ENCODE assay signal across 8 cellular contexts in the genomic region with DNA sequence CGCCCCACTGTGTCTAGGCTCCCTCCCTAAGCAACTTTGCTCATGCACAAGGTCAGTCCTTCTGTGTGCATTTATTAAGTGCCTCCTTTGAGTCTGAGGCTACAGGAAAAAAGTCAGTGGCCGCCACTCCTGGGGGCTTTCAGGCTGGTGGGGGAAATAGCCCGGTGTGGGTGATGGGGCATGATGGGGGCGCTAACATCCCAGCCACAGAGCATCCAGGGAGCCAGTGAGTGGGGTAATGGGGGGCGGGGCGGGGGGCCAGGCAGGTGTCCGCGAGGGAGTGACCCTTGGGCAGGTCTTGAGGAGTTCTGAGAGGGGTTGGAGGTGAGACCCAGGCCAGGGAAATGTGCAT. TPM values are rescaled to one million over a fixed set of nuclear protein-coding genes. Genes with fewer than 3 reads are reported as not detected.
DNase-seq lines count a peak whose midpoint lies in the region; ATAC-seq lines count a peak whose summit lies in the region.

No MANE protein-coding gene starts in this region.

- H3K27ac Mint-ChIP-seq in activated CD4-positive, alpha-beta T cell treated with anti-CD3 and anti-CD28 coated beads, Interleukin-2, amount 10 ng/mL, durations not matched to agents 7 days and 5 days: peak overlapping the region; percentile 84
- no peak overlapping the region for H3K27ac Mint-ChIP-seq in activated CD4-positive, alpha-beta memory T cell treated with anti-CD3 and anti-CD28 coated beads for 36 hours
- H3K27ac Mint-ChIP-seq in immature natural killer cell: peak overlapping the region; percentile 44 to 92 (median 82)
- H3K27ac Mint-ChIP-seq in stimulated activated memory B cell treated with anti-CD40 and anti-IgM and Interleukin-4, amounts not matched to agents 10 μg/mL and 1 μg/mL and 100 μg/mL, for 72 hours: peak overlapping the region; percentile 82

- no peaks in the 10 kb centered on the region for H3K9me3 Mint-ChIP-seq in activated CD4-positive, alpha-beta T cell treated with anti-CD3 and anti-CD28 coated beads, Interleukin-2, amount 10 ng/mL, durations not matched to agents 7 days and 5 days
- no peaks in the 10 kb centered on the region for H3K9me3 Mint-ChIP-seq in activated CD4-positive, alpha-beta memory T cell treated with anti-CD3 and anti-CD28 coated beads for 36 hours
- no peaks in the 10 kb centered on the region for H3K9me3 Mint-ChIP-seq in immature natural killer cell
- H3K9me3 Mint-ChIP-seq in stimulated activated memory B cell treated with anti-CD40 and anti-IgM and Interleukin-4, amounts not matched to agents 10 μg/mL and 1 μg/mL and 100 μg/mL, for 72 hours: no peaks in the 10 kb centered on the region

- peak overlapping the region; percentile 63 for H3K4me3 Mint-ChIP-seq in activated CD4-positive, alpha-beta T cell treated with anti-CD3 and anti-CD28 coated beads, Interleukin-2, amount 10 ng/mL, durations not matched to agents 7 days and 5 days
- peak overlapping the region; percentile 66 for H3K4me3 Mint-ChIP-seq in activated CD4-positive, alpha-beta memory T cell treated with anti-CD3 and anti-CD28 coated beads for 36 hours
- H3K4me3 Mint-ChIP-seq in immature natural killer cell: peak overlapping the region; percentile 60 to 91 (median 86)
- H3K4me3 Mint-ChIP-seq in stimulated activated memory B cell treated with anti-CD40 and anti-IgM and Interleukin-4, amounts not matched to agents 10 μg/mL and 1 μg/mL and 100 μg/mL, for 72 hours: peak overlapping the region; percentile 77

- H3K36me3 Mint-ChIP-seq in activated CD4-positive, alpha-beta T cell treated with anti-CD3 and anti-CD28 coated beads, Interleukin-2, amount 10 ng/mL, durations not matched to agents 7 days and 5 days (ENCODE audit: low read depth): no peaks in the 10 kb centered on the region
- H3K36me3 Mint-ChIP-seq in activated CD4-positive, alpha-beta memory T cell treated with anti-CD3 and anti-CD28 coated beads for 36 hours: no peaks in the 10 kb centered on the region
- no peaks in the 10 kb centered on the region for H3K36me3 Mint-ChIP-seq in immature natural killer cell
- no peaks in the 10 kb centered on the region for H3K36me3 Mint-ChIP-seq in stimulated activated memory B cell treated with anti-CD40 and anti-IgM and Interleukin-4, amounts not matched to agents 10 μg/mL and 1 μg/mL and 100 μg/mL, for 72 hours

- POLR2A ChIA-PET in activated CD4-positive, alpha-beta T cell treated with anti-CD3 and anti-CD28 coated beads, Interleukin-2, amount 10 ng/mL, durations not matched to agents 7 days and 5 days (lab: Charles Lee): interaction anchor here (0.6 to 0.7 kb wide), 2 partner anchors 10 to 29 kb away, joined by 3 to 4 read pairs; partner anchors contain the start of gene EHD1
- POLR2A ChIA-PET in activated CD4-positive, alpha-beta memory T cell treated with anti-CD3 and anti-CD28 coated beads for 36 hours (lab: Charles Lee): interaction anchor here (0.6 to 1.8 kb wide), 4 partner anchors 11 to 32 kb away, joined by 3 to 9 read pairs (median 5); no protein-coding TSS in a partner anchor

- H3K4me1 Mint-ChIP-seq in activated CD4-positive, alpha-beta T cell treated with anti-CD3 and anti-CD28 coated beads, Interleukin-2, amount 10 ng/mL, durations not matched to agents 7 days and 5 days: peaks cover 39% of the 10 kb centered on the region
- H3K4me1 Mint-ChIP-seq in activated CD4-positive, alpha-beta memory T cell treated with anti-CD3 and anti-CD28 coated beads for 36 hours (ENCODE audit: low read depth): peaks cover 30% of the 10 kb centered on the region
- H3K4me1 Mint-ChIP-seq in immature natural killer cell: peaks cover 11 to 13% of the 10 kb centered on the region in 2 donors
- peaks cover 55% of the 10 kb centered on the region for H3K4me1 Mint-ChIP-seq in stimulated activated memory B cell treated with anti-CD40 and anti-IgM and Interleukin-4, amounts not matched to agents 10 μg/mL and 1 μg/mL and 100 μg/mL, for 72 hours

- CTCF ChIA-PET in activated CD4-positive, alpha-beta T cell treated with anti-CD3 and anti-CD28 coated beads, Interleukin-2, amount 10 ng/mL, durations not matched to agents 7 days and 5 days (lab: Charles Lee): interaction anchor here (0.6 to 29.3 kb wide), 15 partner anchors 8 to 199 kb away, joined by 3 to 732 read pairs (median 5); partner anchors contain the start of gene CDC42BPG
- CTCF ChIA-PET in activated CD4-positive, alpha-beta memory T cell treated with anti-CD3 and anti-CD28 coated beads for 36 hours (lab: Charles Lee): interaction anchor here (0.5 to 29.7 kb wide), 17 partner anchors 8 to 216 kb away, joined by 3 to 1198 read pairs (median 4); partner anchors contain the start of genes ARL2, CDC42BPG, EHD1 and SF1

- intact Hi-C loops in activated CD4-positive, alpha-beta memory T cell treated with anti-CD3 and anti-CD28 coated beads for 36 hours (cut with micrococcal nuclease): loop anchor here (1.0 kb wide), 1 partner anchor 10 kb away; the partner anchor contains the start of gene EHD1

- no peaks in the 10 kb centered on the region for H3K27me3 Mint-ChIP-seq in activated CD4-positive, alpha-beta T cell treated with anti-CD3 and anti-CD28 coated beads, Interleukin-2, amount 10 ng/mL, durations not matched to agents 7 days and 5 days
- H3K27me3 Mint-ChIP-seq in activated CD4-positive, alpha-beta memory T cell treated with anti-CD3 and anti-CD28 coated beads for 36 hours: no peaks in the 10 kb centered on the region
- H3K27me3 Mint-ChIP-seq in immature natural killer cell (ENCODE audit: low read depth in 3 of 3): peaks cover 2 to 6% (median 3%) of the 10 kb centered on the region in 3 donors
- no peaks in the 10 kb centered on the region for H3K27me3 Mint-ChIP-seq in stimulated activated memory B cell treated with anti-CD40 and anti-IgM and Interleukin-4, amounts not matched to agents 10 μg/mL and 1 μg/mL and 100 μg/mL, for 72 hours

- no peak for ATAC-seq in stimulated activated memory B cell treated with anti-CD40 and anti-IgM and Interleukin-4, amounts not matched to agents 10 μg/mL and 1 μg/mL and 100 μg/mL, for 72 hours
- ATAC-seq in GM21526 (IDR thresholded peaks at IDR 0.05; ENCODE audit: low FRiP score, unreplicated experiment) (no peak), GM18870 (IDR thresholded peaks at IDR 0.05; ENCODE audit: unreplicated experiment) (no peak), GM21423 (IDR thresholded peaks at IDR 0.05; ENCODE audit: unreplicated experiment) (no peak)

- DNase-seq in activated CD4-positive, alpha-beta T cell treated with anti-CD3 and anti-CD28 coated beads, Interleukin-2, amount 10 ng/mL, durations not matched to agents 7 days and 5 days: no peak
- DNase-seq in activated CD4-positive, alpha-beta T cell treated with anti-CD3 and anti-CD28 coated beads for 4 hours: no peak
- no peak for DNase-seq in activated CD4-positive, alpha-beta memory T cell treated with anti-CD3 and anti-CD28 coated beads for 36 hours
- no peak for DNase-seq in immature natural killer cell

RNA-seq across cellular contexts. Expression of gene EHD1, which starts 10.0 kb away (rescaled TPM):
- total RNA-seq in activated CD4-positive, alpha-beta T cell treated with anti-CD3 and anti-CD28 coated beads, Interleukin-2, amount 10 ng/mL, durations not matched to agents 7 days and 5 days: 100 to 1,000 TPM; 131 to 149 TPM
- total RNA-seq in activated CD4-positive, alpha-beta memory T cell treated with anti-CD3 and anti-CD28 coated beads for 36 hours: 100 to 1,000 TPM; 103 to 113 TPM
- 100 to 1,000 TPM; 136 to 247 (median 160) TPM for polyA plus RNA-seq in immature natural killer cell

RNA-seq across cellular contexts. Expression of gene ATG2A, which starts 28.6 kb away (rescaled TPM):
- 10 to 100 TPM; 23.0 to 25.7 TPM for total RNA-seq in activated CD4-positive, alpha-beta T cell treated with anti-CD3 and anti-CD28 coated beads, Interleukin-2, amount 10 ng/mL, durations not matched to agents 7 days and 5 days
- total RNA-seq in activated CD4-positive, alpha-beta memory T cell treated with anti-CD3 and anti-CD28 coated beads for 36 hours: 10 to 100 TPM; 20.2 to 20.5 TPM
- 10 to 100 TPM in 1 of 3 donors, 1 to 10 TPM in 2; 3.7 to 10.0 (median 6.7) TPM for polyA plus RNA-seq in immature natural killer cell

RNA-seq across cellular contexts. Expression of gene PPP2R5B, which starts 36.1 kb away (rescaled TPM):
- 10 to 100 TPM; 12.0 to 13.7 TPM for total RNA-seq in activated CD4-positive, alpha-beta T cell treated with anti-CD3 and anti-CD28 coated beads, Interleukin-2, amount 10 ng/mL, durations not matched to agents 7 days and 5 days
- 10 to 100 TPM in 1 of 2 experiments, 1 to 10 TPM in 1; 9.7 to 11.9 TPM for total RNA-seq in activated CD4-positive, alpha-beta memory T cell treated with anti-CD3 and anti-CD28 coated beads for 36 hours
- 10 to 100 TPM in 2 of 3 donors, 1 to 10 TPM in 1; 7.8 to 14.6 (median 14.0) TPM for polyA plus RNA-seq in immature natural killer cell

RNA-seq across cellular contexts. Expression of gene CDC42BPG, which starts 43.9 kb away (rescaled TPM):
- total RNA-seq in activated CD4-positive, alpha-beta T cell treated with anti-CD3 and anti-CD28 coated beads, Interleukin-2, amount 10 ng/mL, durations not matched to agents 7 days and 5 days: 1 to 10 TPM in 1 of 2 experiments, under 1 TPM in 1; 0.42 to 1.3 TPM
- under 1 TPM; 0.39 to 0.69 TPM for total RNA-seq in activated CD4-positive, alpha-beta memory T cell treated with anti-CD3 and anti-CD28 coated beads for 36 hours
- polyA plus RNA-seq in immature natural killer cell: under 1 TPM in 2 of 3 donors, not detected in 1; 0.13 to 0.22 TPM

RNA-seq across cellular contexts. Expression of gene GPHA2, which starts 47.3 kb away (rescaled TPM):
- not detected for total RNA-seq in activated CD4-positive, alpha-beta T cell treated with anti-CD3 and anti-CD28 coated beads, Interleukin-2, amount 10 ng/mL, durations not matched to agents 7 days and 5 days
- total RNA-seq in activated CD4-positive, alpha-beta memory T cell treated with anti-CD3 and anti-CD28 coated beads for 36 hours: under 1 TPM in 1 of 2 experiments, not detected in 1; 0.46 TPM
- polyA plus RNA-seq in immature natural killer cell: not detected
